In genomic region chr16:85250609-85251223, GRCh38 we compare ENCODE assay signal across 2 cellular contexts.
TF ChIP-seq lines count a peak whose summit lies in the region.

No MANE protein-coding gene starts in this region.

TF ChIP-seq in HEK293, 187 proteins besides CTCF, POLR2A, EP300 and RAD21 (continued from another document):
- TF ChIP-seq TSHZ1 (tag by site-specific recombination; IDR thresholded peaks at IDR 0.05; ENCODE audit: borderline replicate concordance), result no peak
- no peak for TF ChIP-seq YY1 (tag by site-specific recombination; IDR thresholded peaks at IDR 0.05)
- TF ChIP-seq ZNF146 (tag by site-specific recombination; IDR thresholded peaks at IDR 0.05), result peak; percentile 94
- 0 out of 2 replicates have a peak, but pooled peaks have one; percentile 9 for TF ChIP-seq EGR2 (tag by site-specific recombination; IDR thresholded peaks at IDR 0.05; ENCODE audit: low read depth)
- TF ChIP-seq ZNF624 (tag by site-specific recombination; IDR thresholded peaks at IDR 0.05), result no peak
- TF ChIP-seq ZNF830 (tag by site-specific recombination; IDR thresholded peaks at IDR 0.05; ENCODE audit: low read depth), result no peak
- no peak for TF ChIP-seq MZF1 (tag by site-specific recombination; IDR thresholded peaks at IDR 0.05; ENCODE audit: borderline replicate concordance)
- TF ChIP-seq ZNF530 (tag by site-specific recombination; IDR thresholded peaks at IDR 0.05; ENCODE audit: low read depth), result no peak
- TF ChIP-seq HIC1 (tag by site-specific recombination; IDR thresholded peaks at IDR 0.05), result no peak
- TF ChIP-seq ZFHX2 (tag by site-specific recombination; conservative IDR thresholded peaks at IDR 0.05), result peak; percentile 30
- TF ChIP-seq ZNF76 (tag by site-specific recombination; IDR thresholded peaks at IDR 0.05; ENCODE audit: borderline replicate concordance, low read depth), result no peak

TF ChIP-seq in K562, 482 proteins besides CTCF, POLR2A, EP300 and RAD21 (continued from another document):
- TF ChIP-seq RBM25 (IDR thresholded peaks at IDR 0.05; ENCODE audit: low read depth, low read length, severe bottlenecking) (peak; percentile 46), BHLHE40 (IDR thresholded peaks at IDR 0.05; ENCODE audit: low read length) (no peak), HNRNPLL (IDR thresholded peaks at IDR 0.05; ENCODE audit: low read depth, low read length, poor library complexity, severe bottlenecking) (no peak), TARDBP (IDR thresholded peaks at IDR 0.05) (no peak), CBX8 (IDR thresholded peaks at IDR 0.05; ENCODE audit: borderline replicate concordance, extremely low read depth, low read depth, low read length, poor library complexity, severe bottlenecking) (no peak), NFRKB (IDR thresholded peaks at IDR 0.05; ENCODE audit: low read depth) (no peak), KDM1A (IDR thresholded peaks at IDR 0.05) (peak in 1 of 2 experiments; percentile 35; a peak in 1 of 4 replicates), ZNF445 (CRISPR knock-in tag; IDR thresholded peaks at IDR 0.05; ENCODE audit: low read depth) (no peak), EGR1 (conservative IDR thresholded peaks at IDR 0.05) (peak; percentile 61), THRAP3 (IDR thresholded peaks at IDR 0.05; ENCODE audit: borderline replicate concordance) (no peak), ZNF311 (CRISPR knock-in tag; IDR thresholded peaks at IDR 0.05) (no peak), ZNF146 (CRISPR knock-in tag; IDR thresholded peaks at IDR 0.05; ENCODE audit: unreplicated experiment) (peak; percentile 99), ZBTB34 (CRISPR knock-in tag; IDR thresholded peaks at IDR 0.05) (no peak), POLR2AphosphoS2 (IDR thresholded peaks at IDR 0.05; ENCODE audit: low read length) (no peak), SUPT5H (IDR thresholded peaks at IDR 0.05) (no peak), OTX1 (CRISPR knock-in tag; IDR thresholded peaks at IDR 0.05) (no peak)
